Comparison of ENCODE assay signal across 1 cellular context in genomic region chr6:15036690-15037245, GRCh38.
TF ChIP-seq lines count a peak whose summit lies in the region.

No MANE protein-coding gene starts in this region.

TF ChIP-seq in WTC11, 78 proteins besides CTCF, POLR2A, EP300 and RAD21 (continued from another document):
- TF ChIP-seq, protein P1, sequence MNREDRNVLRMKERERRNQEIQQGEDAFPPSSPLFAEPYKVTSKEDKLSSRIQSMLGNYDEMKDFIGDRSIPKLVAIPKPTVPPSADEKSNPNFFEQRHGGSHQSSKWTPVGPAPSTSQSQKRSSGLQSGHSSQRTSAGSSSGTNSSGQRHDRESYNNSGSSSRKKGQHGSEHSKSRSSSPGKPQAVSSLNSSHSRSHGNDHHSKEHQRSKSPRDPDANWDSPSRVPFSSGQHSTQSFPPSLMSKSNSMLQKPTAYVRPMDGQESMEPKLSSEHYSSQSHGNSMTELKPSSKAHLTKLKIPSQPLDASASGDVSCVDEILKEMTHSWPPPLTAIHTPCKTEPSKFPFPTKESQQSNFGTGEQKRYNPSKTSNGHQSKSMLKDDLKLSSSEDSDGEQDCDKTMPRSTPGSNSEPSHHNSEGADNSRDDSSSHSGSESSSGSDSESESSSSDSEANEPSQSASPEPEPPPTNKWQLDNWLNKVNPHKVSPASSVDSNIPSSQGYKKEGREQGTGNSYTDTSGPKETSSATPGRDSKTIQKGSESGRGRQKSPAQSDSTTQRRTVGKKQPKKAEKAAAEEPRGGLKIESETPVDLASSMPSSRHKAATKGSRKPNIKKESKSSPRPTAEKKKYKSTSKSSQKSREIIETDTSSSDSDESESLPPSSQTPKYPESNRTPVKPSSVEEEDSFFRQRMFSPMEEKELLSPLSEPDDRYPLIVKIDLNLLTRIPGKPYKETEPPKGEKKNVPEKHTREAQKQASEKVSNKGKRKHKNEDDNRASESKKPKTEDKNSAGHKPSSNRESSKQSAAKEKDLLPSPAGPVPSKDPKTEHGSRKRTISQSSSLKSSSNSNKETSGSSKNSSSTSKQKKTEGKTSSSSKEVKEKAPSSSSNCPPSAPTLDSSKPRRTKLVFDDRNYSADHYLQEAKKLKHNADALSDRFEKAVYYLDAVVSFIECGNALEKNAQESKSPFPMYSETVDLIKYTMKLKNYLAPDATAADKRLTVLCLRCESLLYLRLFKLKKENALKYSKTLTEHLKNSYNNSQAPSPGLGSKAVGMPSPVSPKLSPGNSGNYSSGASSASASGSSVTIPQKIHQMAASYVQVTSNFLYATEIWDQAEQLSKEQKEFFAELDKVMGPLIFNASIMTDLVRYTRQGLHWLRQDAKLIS (CRISPR knock-in tag; IDR thresholded peaks at IDR 0.05; ENCODE audit: borderline replicate concordance): no peak
- TF ChIP-seq NR2C2 (CRISPR knock-in tag; IDR thresholded peaks at IDR 0.05): no peak
- TF ChIP-seq SP1 (CRISPR knock-in tag; conservative IDR thresholded peaks at IDR 0.05): no peak
